8 cellular contexts compared by ENCODE assay signal in genomic region chr6:2857580-2858337, GRCh38. TPM values are rescaled to one million over a fixed set of nuclear protein-coding genes. Genes with fewer than 3 reads are reported as not detected.
DNase-seq lines count a peak whose midpoint lies in the region; ATAC-seq and TF ChIP-seq lines count a peak whose summit lies in the region.

No MANE protein-coding gene starts in this region.

- H3K27ac ChIP-seq in ACC112 (ENCODE audit: low read depth, low read length) = peak overlapping the region; percentile 87
- H3K27ac ChIP-seq in effector memory CD4-positive, alpha-beta T cell (ENCODE audit: insufficient read depth, low read length, poor library complexity, severe bottlenecking) = peak overlapping the region; percentile 95
- peak overlapping the region in 1 of 2 donors; percentile 67 for H3K27ac ChIP-seq in ovary
- H3K27ac ChIP-seq in vagina = peak overlapping the region; percentile 62

- TF ChIP-seq POLR2A in ovary (IDR thresholded peaks at IDR 0.05) = no peak
- TF ChIP-seq POLR2A in vagina (IDR thresholded peaks at IDR 0.05) = no peak

- peak overlapping the region; percentile 52 for H3K4me3 ChIP-seq in ACC112 (ENCODE audit: low read depth, low read length)
- peak overlapping the region; percentile 36 for H3K4me3 ChIP-seq in effector memory CD4-positive, alpha-beta T cell (ENCODE audit: insufficient read depth, low read depth, low read length, poor library complexity, severe bottlenecking)
- no peak overlapping the region for H3K4me3 ChIP-seq in ovary
- H3K4me3 ChIP-seq in vagina = no peak overlapping the region

- DNase-seq in HT1080 (ENCODE audit: low read depth) = peak; percentile 91
- DNase-seq in activated CD4-positive, alpha-beta T cell treated with anti-CD3 and anti-CD28 coated beads, Interleukin-2, amount 50 U/mL, for 48 hours = peak; percentile 84 to 90
- peak; percentile 60 to 82 (median 81) for DNase-seq in effector memory CD4-positive, alpha-beta T cell
- peak; percentile 58 to 85 (median 72) for DNase-seq in ovary
- no peak for DNase-seq in vagina (ENCODE audit: extremely low spot score in 2 of 2)
- DNase-seq in HuH-7 (ENCODE audit: low spot score) = no peak

- intact Hi-C loops in ovary (cut with DNase I) (loop anchor here in 1 of 4 donors (10.0 kb wide), 1 partner anchor 57 kb away; no protein-coding TSS in a partner anchor), vagina (cut with DNase I) (loop anchor here (5.0 kb wide), 1 partner anchor 945 kb away; no protein-coding TSS in a partner anchor)

- ATAC-seq in GM19452 (IDR thresholded peaks at IDR 0.05; ENCODE audit: unreplicated experiment) = peak; percentile 47

- no peaks in the 10 kb centered on the region for H3K36me3 ChIP-seq in ACC112 (ENCODE audit: insufficient read depth, low read length)
- H3K36me3 ChIP-seq in effector memory CD4-positive, alpha-beta T cell (ENCODE audit: control insufficient read depth, insufficient read depth, low read length) = no peaks in the 10 kb centered on the region
- H3K36me3 ChIP-seq in ovary = no peaks in the 10 kb centered on the region
- H3K36me3 ChIP-seq in vagina = no peaks in the 10 kb centered on the region

- H3K4me1 ChIP-seq in ACC112 (ENCODE audit: control insufficient read depth, insufficient read depth, low read length, unreplicated experiment) (peaks cover 48% of the 10 kb centered on the region), ovary (ENCODE audit: insufficient read depth) (peaks cover 8% of the 10 kb centered on the region), vagina (peaks cover 48% of the 10 kb centered on the region)
- H3K4me1 ChIP-seq in effector memory CD4-positive, alpha-beta T cell (ENCODE audit: control insufficient read depth, insufficient read depth, low read length, poor library complexity, severe bottlenecking) = peaks cover 75% of the 10 kb centered on the region

- no peaks in the 10 kb centered on the region for H3K9me3 ChIP-seq in effector memory CD4-positive, alpha-beta T cell (ENCODE audit: control insufficient read depth, low read length)
- H3K9me3 ChIP-seq in ovary = no peaks in the 10 kb centered on the region
- no peaks in the 10 kb centered on the region for H3K9me3 ChIP-seq in vagina

- H3K27me3 ChIP-seq in ACC112 (ENCODE audit: insufficient read depth, low read length) (no peaks in the 10 kb centered on the region), ovary (no peaks in the 10 kb centered on the region), vagina (no peaks in the 10 kb centered on the region)
- no peaks in the 10 kb centered on the region for H3K27me3 ChIP-seq in effector memory CD4-positive, alpha-beta T cell (replicated peaks; ENCODE audit: control insufficient read depth, insufficient read depth, low read length, poor library complexity, severe bottlenecking)

- 17 to 24% (median 20%) methylated on average over 18 of the region's 18 CpGs for WGBS in ovary, 3 donors

- no peak for TF ChIP-seq EP300 in ovary (IDR thresholded peaks at IDR 0.05)

- TF ChIP-seq CTCF in ovary (IDR thresholded peaks at IDR 0.05) (no peak), vagina (IDR thresholded peaks at IDR 0.05) (no peak)

- H2AFZ ChIP-seq in ACC112 (ENCODE audit: low read length, unreplicated experiment) = peak overlapping the region; percentile 99

- H3K79me2 ChIP-seq in ACC112 (ENCODE audit: control insufficient read depth, insufficient read depth, low read length, unreplicated experiment) = no peaks in the 10 kb centered on the region

RNA-seq across cellular contexts. Expression of gene SERPINB1, which starts 16.1 kb away (rescaled TPM):
- total RNA-seq in HT1080 (2014; rRNA removed; shearing (Covaris generic)) = 1.4 and 1.8 TPM in 2 replicates
- 15.2 and 16.3 TPM in 2 replicates for polyA plus RNA-seq in HT1080 (2015; cell fraction: cytosol; rRNA removed)
- polyA plus RNA-seq in HT1080 (2015; cell fraction: nucleus; rRNA removed) = 11.7 and 12.7 TPM in 2 replicates
- total RNA-seq in ovary (10 to 100 TPM; 13.5 to 38.1 (median 27.7) TPM), vagina (38.1 TPM)
- polyA plus RNA-seq in ovary = 10 to 100 TPM; 25.9 to 57.0 TPM

RNA-seq across cellular contexts. Expression of gene SERPINB9, which starts 45.4 kb away (rescaled TPM):
- not detected in 2 replicates for total RNA-seq in HT1080 (2014; rRNA removed; shearing (Covaris generic))
- not detected in 2 replicates for polyA plus RNA-seq in HT1080 (2015; cell fraction: cytosol; rRNA removed)
- polyA plus RNA-seq in HT1080 (2015; cell fraction: nucleus; rRNA removed) = 0.06 TPM in 1 of 2 replicates, not detected in the other
- 10 to 100 TPM in 2 of 7 donors, 1 to 10 TPM in 5; 3.0 to 14.6 (median 3.8) TPM for total RNA-seq in ovary
- polyA plus RNA-seq in ovary = 1 to 10 TPM; 1.9 to 6.9 TPM
- total RNA-seq in vagina = 6.9 TPM

Comparison
In these comparisons a context has a peak if more than half of its experiments do, and no peak if none do; other contexts are left out.
1. H3K4me3 ChIP-seq: peak in ACC112 (single experiment) and effector memory CD4-positive, alpha-beta T cell (single experiment); none in ovary (single experiment) and vagina (0 of 2).
2. DNase-seq: peak in HT1080 (single experiment), activated CD4-positive, alpha-beta T cell treated with anti-CD3 and anti-CD28 coated beads, Interleukin-2, amount 50 U/mL, for 48 hours (2 of 2), effector memory CD4-positive, alpha-beta T cell (3 of 3) and ovary (5 of 5); none in vagina (0 of 2) and HuH-7 (single experiment).